ENCODE assay signal across 8 cellular contexts in genomic region chr2:180077295-180077906, GRCh38.
DNase-seq lines count a peak whose midpoint lies in the region; ATAC-seq and TF ChIP-seq lines count a peak whose summit lies in the region.
"Had no signal": no experiment of that assay in that cellular context is flagged by ENCODE, and none has a peak within 500 bp of the region (broad histone marks: within the 10 kb centered on the region; RNA-seq: fewer than 3 reads in every experiment).

No MANE protein-coding gene starts in this region.

- H3K27ac Mint-ChIP-seq in nephron = no peak overlapping the region
- H3K27ac Mint-ChIP-seq: activated B cell treated with CpG ODN at 0.5 μM for 24 hours had no signal

- TF ChIP-seq CTCF in GM12874 (IDR thresholded peaks at IDR 0.05; ENCODE audit: insufficient read depth, low read depth, low read length) (peak; percentile 23; the same call in 1 of the 2 replicates), nephron (IDR thresholded peaks at IDR 0.05; ENCODE audit: unreplicated experiment in 3 of 3) (peak; percentile 52 to 79 (median 54))

- DNase-seq in LHCN-M2 (ENCODE audit: low read depth) (peak; percentile 32), brain pericyte (ENCODE audit: low read depth, low spot score) (peak; percentile 3), RPMI8226 (no peak)
- DNase-seq in activated CD4-positive, alpha-beta T cell treated with anti-CD3 and anti-CD28 coated beads for 4 hours = no peak
- DNase-seq: activated B cell treated with CpG ODN at 0.5 μM for 24 hours had no signal

- no peaks in the 10 kb centered on the region for H3K27me3 Mint-ChIP-seq in nephron (ENCODE audit: low read depth)

- H3K36me3 Mint-ChIP-seq in nephron (ENCODE audit: low read depth) = no peaks in the 10 kb centered on the region

- no peak overlapping the region for H3K4me3 Mint-ChIP-seq in nephron
- H3K4me3 Mint-ChIP-seq: activated B cell treated with CpG ODN at 0.5 μM for 24 hours had no signal

- no peak for ATAC-seq in HG02840 (IDR thresholded peaks at IDR 0.05; ENCODE audit: low FRiP score, unreplicated experiment)

- no peaks in the 10 kb centered on the region for H3K4me1 Mint-ChIP-seq in nephron
- H3K4me1 Mint-ChIP-seq: activated B cell treated with CpG ODN at 0.5 μM for 24 hours had no signal

- H3K9me3 Mint-ChIP-seq in nephron = peaks cover 15% of the 10 kb centered on the region

Comparison
In these comparisons a context has a peak if more than half of its experiments do, and no peak if none do; other contexts are left out.
1. DNase-seq: peak in LHCN-M2 (single experiment) and brain pericyte (single experiment); none in activated CD4-positive, alpha-beta T cell treated with anti-CD3 and anti-CD28 coated beads for 4 hours (0 of 2) and RPMI8226 (single experiment).